ENCODE assay signal across 1 cellular context in genomic region chr12:50033317-50033679, GRCh38.
TF ChIP-seq lines count a peak whose summit lies in the region.

No MANE protein-coding gene starts in this region.

TF ChIP-seq in HepG2, 621 proteins besides CTCF, POLR2A, EP300 and RAD21:
- TF ChIP-seq ZNF160 (CRISPR knock-in tag; IDR thresholded peaks at IDR 0.05) = no peak
- TF ChIP-seq RARG (CRISPR knock-in tag; IDR thresholded peaks at IDR 0.05; ENCODE audit: low read depth) = no peak
- TF ChIP-seq DBP (CRISPR knock-in tag; IDR thresholded peaks at IDR 0.05; ENCODE audit: not compliant biosample characterization) = no peak
- TF ChIP-seq E2F1 (CRISPR knock-in tag; IDR thresholded peaks at IDR 0.05) = no peak
- TF ChIP-seq ZNF280B (CRISPR knock-in tag; IDR thresholded peaks at IDR 0.05; ENCODE audit: borderline replicate concordance) = no peak
- no peak for TF ChIP-seq ZNF34 (CRISPR knock-in tag; IDR thresholded peaks at IDR 0.05; ENCODE audit: borderline replicate concordance)
- no peak for TF ChIP-seq ZNF556 (CRISPR knock-in tag; IDR thresholded peaks at IDR 0.05; ENCODE audit: borderline replicate concordance)
- no peak for TF ChIP-seq ZNF414 (CRISPR knock-in tag; IDR thresholded peaks at IDR 0.05)
- no peak for TF ChIP-seq FOXK1 (CRISPR knock-in tag; IDR thresholded peaks at IDR 0.05; ENCODE audit: borderline replicate concordance, low read depth)
